In genomic region chr12:39365364-39366001, GRCh38 we compare ENCODE assay signal across 16 cellular contexts.
DNase-seq lines count a peak whose midpoint lies in the region; ATAC-seq and TF ChIP-seq lines count a peak whose summit lies in the region.
"Had no signal": no experiment of that assay in that cellular context is flagged by ENCODE, and none has a peak within 500 bp of the region (broad histone marks: within the 10 kb centered on the region; RNA-seq: fewer than 3 reads in every experiment).

No MANE protein-coding gene starts in this region.

- H3T11ph ChIP-seq in H9 (ENCODE audit: low read length): no peak overlapping the region

- no peaks in the 10 kb centered on the region; a peak in 1 of 5 replicates for H3K9me3 Mint-ChIP-seq in H9
- H3K9me3 Mint-ChIP-seq: activated T-helper 17 cell treated with anti-CD3 and anti-CD28 coated beads, Interleukin-2, amount 50 U/mL, for 72 hours; CD8-positive, alpha-beta memory T cell; naive B cell had no signal

- H3K4me3 ChIP-seq in OCI-LY3 (ENCODE audit: low read length) (no peak overlapping the region), epithelial cell of proximal tubule (ENCODE audit: low read depth, low read length) (no peak overlapping the region), parathyroid adenoma (ENCODE audit: low read depth, low read length) (no peak overlapping the region), vagina (no peak overlapping the region)
- H3K4me3 ChIP-seq: tibial nerve had no signal

- H2AFZ ChIP-seq in H9 (ENCODE audit: low read length) (no peak overlapping the region), OCI-LY3 (ENCODE audit: low read depth, low read length) (no peak overlapping the region), parathyroid adenoma (no peak overlapping the region)

- no peaks in the 10 kb centered on the region for H3K79me1 ChIP-seq in H9 (ENCODE audit: insufficient read depth, low read depth, low read length, poor library complexity, severe bottlenecking)

- H4K20me1 ChIP-seq in H9 (ENCODE audit: control insufficient read depth, insufficient read depth, insufficient read length) (no peaks in the 10 kb centered on the region), OCI-LY3 (ENCODE audit: insufficient read depth, low read length) (no peaks in the 10 kb centered on the region)

- no peak overlapping the region for H2BK12ac ChIP-seq in H9 (ENCODE audit: insufficient read length, low read depth, low read length)

- no peak for TF ChIP-seq POLR2A in vagina (IDR thresholded peaks at IDR 0.05)

- H4K5ac ChIP-seq in H9 (ENCODE audit: insufficient read length, low read depth, low read length): no peak overlapping the region

- H2BK5ac ChIP-seq in H9 (ENCODE audit: insufficient read length, low read length): no peak overlapping the region

- peaks cover 16 to 39% (median 30%) of the 10 kb centered on the region in 3 experiments; a peak in 6 of 7 replicates for H3K36me3 Mint-ChIP-seq in H9 (ENCODE audit: insufficient read depth in 1 of 3, low read depth in 3 of 3)
- H3K36me3 Mint-ChIP-seq: naive B cell had no signal

- H2BK15ac ChIP-seq in H9 (ENCODE audit: low read depth, low read length): no peak overlapping the region

- H4K8ac ChIP-seq in H9 (replicated peaks; ENCODE audit: insufficient read length, low read depth, low read length): no peak overlapping the region

- H3K27me3 ChIP-seq in H9 (ENCODE audit: insufficient read depth, low read length): no peaks in the 10 kb centered on the region
- no peaks in the 10 kb centered on the region for H3K27me3 ChIP-seq in OCI-LY3 (ENCODE audit: low read depth, low read length)
- no peaks in the 10 kb centered on the region for H3K27me3 ChIP-seq in parathyroid adenoma (ENCODE audit: control insufficient read depth, insufficient read depth, low read length)
- H3K27me3 ChIP-seq in vagina: no peaks in the 10 kb centered on the region
- H3K27me3 ChIP-seq: tibial nerve had no signal

- H3K4me2 ChIP-seq in H9 (ENCODE audit: insufficient read depth, insufficient read length, low read length) (no peak overlapping the region), OCI-LY3 (ENCODE audit: low read length) (no peak overlapping the region), parathyroid adenoma (ENCODE audit: low read length) (no peak overlapping the region)
- H3K4me2 ChIP-seq: KMS-11 had no signal

- H3K27me3 Mint-ChIP-seq in H9 (ENCODE audit: low read depth): no peaks in the 10 kb centered on the region
- H3K27me3 Mint-ChIP-seq: activated T-helper 17 cell treated with anti-CD3 and anti-CD28 coated beads, Interleukin-2, amount 50 U/mL, for 72 hours; CD8-positive, alpha-beta memory T cell; naive B cell had no signal

- H3K4ac ChIP-seq in H9 (ENCODE audit: low read depth, low read length): no peak overlapping the region

- H3K56ac ChIP-seq in H9 (ENCODE audit: insufficient read length, low read depth, low read length): no peak overlapping the region

- H3K4me1 Mint-ChIP-seq in H9: 0 out of 4 replicates have a peak, but pooled peaks cover 0 to 2% of the 10 kb centered on the region in 2 experiments
- H3K4me1 Mint-ChIP-seq: activated T-helper 17 cell treated with anti-CD3 and anti-CD28 coated beads, Interleukin-2, amount 50 U/mL, for 72 hours; naive B cell had no signal

- H3K23ac ChIP-seq in H9 (ENCODE audit: insufficient read length, low read depth, low read length): no peak overlapping the region

- no peak overlapping the region for H3K27ac Mint-ChIP-seq in H9
- H3K27ac Mint-ChIP-seq: activated T-helper 17 cell treated with anti-CD3 and anti-CD28 coated beads, Interleukin-2, amount 50 U/mL, for 72 hours; CD8-positive, alpha-beta memory T cell; naive B cell had no signal

- intact Hi-C loops in vagina (cut with DNase I): no loop called here

- H3K23me2 ChIP-seq in H9 (ENCODE audit: insufficient read length, low read depth, low read length, poor library complexity, severe bottlenecking): no peaks in the 10 kb centered on the region

- H3K4me3 Mint-ChIP-seq in H9: no peak overlapping the region
- H3K4me3 Mint-ChIP-seq: activated T-helper 17 cell treated with anti-CD3 and anti-CD28 coated beads, Interleukin-2, amount 50 U/mL, for 72 hours; CD8-positive, alpha-beta memory T cell; naive B cell had no signal

- no peak overlapping the region for H3K18ac ChIP-seq in H9 (ENCODE audit: insufficient read length, low read depth, low read length)

- ATAC-seq in GM21528 (IDR thresholded peaks at IDR 0.05; ENCODE audit: low FRiP score, unreplicated experiment): no peak
- ATAC-seq: activated T-helper 17 cell treated with anti-CD3 and anti-CD28 coated beads, Interleukin-2, amount 50 U/mL, for 72 hours; left lobe of liver had no signal

- DNase-seq in H9: no peak
- DNase-seq in epithelial cell of proximal tubule (ENCODE audit: low read depth): no peak
- no peak for DNase-seq in vagina (ENCODE audit: extremely low spot score in 2 of 2)
- no peak for DNase-seq in A172 (ENCODE audit: low spot score)
- no peak for DNase-seq in activated CD4-positive, alpha-beta T cell treated with anti-CD3 and anti-CD28 coated beads for 1 hour
- DNase-seq: CD8-positive, alpha-beta memory T cell; cortex of kidney; naive B cell; NCI-H1436 had no signal

- H3K79me2 ChIP-seq in H9 (ENCODE audit: insufficient read depth, low read length): no peaks in the 10 kb centered on the region
- H3K79me2 ChIP-seq in OCI-LY3 (ENCODE audit: low read length): no peaks in the 10 kb centered on the region
- H3K79me2 ChIP-seq in parathyroid adenoma: no peaks in the 10 kb centered on the region

- H3K36me3 ChIP-seq in OCI-LY3 (replicated peaks; ENCODE audit: low read depth, low read length): peaks cover 20% of the 10 kb centered on the region
- H3K36me3 ChIP-seq in parathyroid adenoma (ENCODE audit: control insufficient read depth, insufficient read depth, low read length): no peaks in the 10 kb centered on the region
- no peaks in the 10 kb centered on the region for H3K36me3 ChIP-seq in vagina

- no CpG with 5 or more reads among the region's 8 CpGs for WGBS in H9 (ENCODE audit: extremely low coverage, insufficient read length, low lambda C conversion rate)

- TF ChIP-seq CTCF in H9 (conservative IDR thresholded peaks at IDR 0.05) (peak; percentile 42; the same call in 2 of the 3 replicates), OCI-LY3 (IDR thresholded peaks at IDR 0.05; ENCODE audit: low read depth, low read length) (peak; percentile 20; the same call in 1 of the 2 replicates), epithelial cell of proximal tubule (conservative IDR thresholded peaks at IDR 0.05; ENCODE audit: low read depth, low read length) (peak; percentile 31), parathyroid adenoma (IDR thresholded peaks at IDR 0.05) (peak; percentile 24), vagina (IDR thresholded peaks at IDR 0.05) (no peak)

- H3K14ac ChIP-seq in H9 (ENCODE audit: insufficient read depth, low read length): no peak overlapping the region

- H3K27ac ChIP-seq in H9 (ENCODE audit: insufficient read length, low read depth, low read length) (no peak overlapping the region), OCI-LY3 (ENCODE audit: low read length) (no peak overlapping the region), parathyroid adenoma (no peak overlapping the region), vagina (no peak overlapping the region)
- H3K27ac ChIP-seq: KMS-11, tibial nerve had no signal

- no peak overlapping the region for H2AK5ac ChIP-seq in H9 (ENCODE audit: insufficient read length, low read length)

- H2BK120ac ChIP-seq in H9 (ENCODE audit: low read depth, low read length, poor library complexity, severe bottlenecking): no peak overlapping the region

- H3K9me3 ChIP-seq in H9 (ENCODE audit: control insufficient read depth, low read depth, low read length) (no peaks in the 10 kb centered on the region), OCI-LY3 (ENCODE audit: insufficient read depth, low read length) (0 out of 2 replicates have a peak, but pooled peaks cover 5% of the 10 kb centered on the region), parathyroid adenoma (ENCODE audit: control insufficient read depth, low read length) (no peaks in the 10 kb centered on the region), vagina (no peaks in the 10 kb centered on the region)
- H3K9me3 ChIP-seq: tibial nerve had no signal

- H3K9ac ChIP-seq in H9 (ENCODE audit: extremely low read depth, insufficient read length, low read length) (no peak overlapping the region), OCI-LY3 (ENCODE audit: low read length) (no peak overlapping the region), parathyroid adenoma (no peak overlapping the region)
- H3K9ac ChIP-seq: KMS-11 had no signal

- H4K91ac ChIP-seq in H9 (ENCODE audit: insufficient read length, low read depth, low read length): no peak overlapping the region

- H3K4me1 ChIP-seq in H9 (ENCODE audit: insufficient read depth, low read length) (no peaks in the 10 kb centered on the region), OCI-LY3 (ENCODE audit: low read length) (peaks cover 13% of the 10 kb centered on the region), parathyroid adenoma (no peaks in the 10 kb centered on the region), vagina (no peaks in the 10 kb centered on the region)
- H3K4me1 ChIP-seq: tibial nerve had no signal

- H2BK20ac ChIP-seq in H9 (ENCODE audit: low read depth, low read length, poor library complexity, severe bottlenecking): no peak overlapping the region

Comparison
In these comparisons a context has a peak if more than half of its experiments do, and no peak if none do; other contexts are left out.
1. CTCF ChIP-seq: peak in H9 (single experiment), OCI-LY3 (single experiment), epithelial cell of proximal tubule (single experiment) and parathyroid adenoma (single experiment); none in vagina (0 of 3).